ENCODE assay signal across 5 cellular contexts in genomic region chr10:74347522-74347921, GRCh38.
"Had no signal": no experiment of that assay in that cellular context is flagged by ENCODE, and none has a peak within 500 bp of the region (broad histone marks: within the 10 kb centered on the region; RNA-seq: fewer than 3 reads in every experiment).

No MANE protein-coding gene starts in this region.

- H3K27ac ChIP-seq: GM23248 had no signal

- H3K27me3 Mint-ChIP-seq: IgD-negative memory B cell had no signal

- H3K4me1 Mint-ChIP-seq: IgD-negative memory B cell had no signal

- H2AFZ ChIP-seq: GM23248 had no signal

- DNase-seq: GM23248, H9, HCEC 1CT, KBM-7 had no signal

- H3K4me3 Mint-ChIP-seq: H9, IgD-negative memory B cell had no signal

- H3K4me3 ChIP-seq: GM23248 had no signal
